ENCODE assay signal across 15 cellular contexts in the genomic region with DNA sequence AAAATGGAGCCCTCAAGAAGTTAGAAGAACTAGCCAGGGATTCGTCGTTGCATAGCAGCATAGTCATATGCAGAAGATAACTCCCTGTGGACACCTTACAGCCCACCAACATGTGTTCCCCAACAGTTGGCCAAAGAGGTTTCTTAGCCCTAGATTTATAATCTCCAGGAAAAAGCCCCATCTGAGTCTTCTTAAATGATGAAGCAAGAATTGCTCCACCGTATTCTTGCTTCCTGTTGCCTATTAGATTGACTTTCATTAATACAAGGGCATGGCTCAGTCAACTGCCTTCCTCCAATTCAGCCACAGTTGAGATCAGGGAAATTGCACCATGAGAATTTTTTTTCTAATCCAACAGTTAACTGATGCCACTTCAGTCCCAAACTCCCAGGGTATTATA.
"Had no signal": no experiment of that assay in that cellular context is flagged by ENCODE, and none has a peak within 500 bp of the region (broad histone marks: within the 10 kb centered on the region; RNA-seq: fewer than 3 reads in every experiment).

No MANE protein-coding gene starts in this region.

- H3K9me3 Mint-ChIP-seq: naive thymus-derived CD8-positive, alpha-beta T cell had no signal

- H3K4me3 ChIP-seq: coronary artery, hepatocyte, ovary, right atrium auricular region, sigmoid colon, skin epidermis had no signal

- H3K27me3 Mint-ChIP-seq: naive thymus-derived CD8-positive, alpha-beta T cell had no signal

- H3K27ac Mint-ChIP-seq: endodermal cell; naive thymus-derived CD8-positive, alpha-beta T cell had no signal

- ATAC-seq: foreskin keratinocyte; left cardiac atrium; naive thymus-derived CD8-positive, alpha-beta T cell had no signal

- H3K4me1 Mint-ChIP-seq: endodermal cell had no signal

- H3K9me3 ChIP-seq: ovary, right atrium auricular region, sigmoid colon had no signal

- H3K27me3 ChIP-seq: hepatocyte, ovary, right atrium auricular region, sigmoid colon had no signal

- DNase-seq: effector CD4-positive, alpha-beta T cell; endodermal cell; erythroblast; foreskin keratinocyte; kidney; left cardiac atrium; mammary epithelial cell; naive thymus-derived CD8-positive, alpha-beta T cell; ovary; sigmoid colon; stimulated activated naive CD4-positive, alpha-beta T cell treated with Interleukin-2 at 50 U/mL for 16 hours had no signal

- H3K36me3 ChIP-seq: ovary, right atrium auricular region, sigmoid colon had no signal

- H3K4me1 ChIP-seq: foreskin keratinocyte, right atrium auricular region, sigmoid colon had no signal

- H3K4me3 Mint-ChIP-seq: endodermal cell; naive thymus-derived CD8-positive, alpha-beta T cell had no signal

- H3K36me3 Mint-ChIP-seq: naive thymus-derived CD8-positive, alpha-beta T cell had no signal
